Comparison of ENCODE assay signal across 6 cellular contexts in genomic region chr11:4491405-4491804, GRCh38. TPM values are rescaled to one million over a fixed set of nuclear protein-coding genes. Genes with fewer than 3 reads are reported as not detected.
"Had no signal": no experiment of that assay in that cellular context is flagged by ENCODE, and none has a peak within 500 bp of the region (broad histone marks: within the 10 kb centered on the region; RNA-seq: fewer than 3 reads in every experiment).

No MANE protein-coding gene starts in this region.

RNA-seq across cellular contexts. Expression of gene OR52K1, which starts 9.0 kb away (rescaled TPM):
- total RNA-seq: GM23248, GM23338, H4, H7, H9, HFFc6 had no signal
- polyA plus RNA-seq: GM23248, GM23338 had no signal

RNA-seq across cellular contexts. Expression of gene OR52K2, which starts 42.3 kb away (rescaled TPM):
- total RNA-seq: GM23248, GM23338, H4, H7, H9, HFFc6 had no signal
- polyA plus RNA-seq: GM23248, GM23338 had no signal

RNA-seq across cellular contexts. Expression of gene OR52M1, which starts 53.6 kb away (rescaled TPM):
- total RNA-seq: GM23248, GM23338, H4, H7, H9, HFFc6 had no signal
- polyA plus RNA-seq: GM23248, GM23338 had no signal
